In genomic region chr1:51998007-51998406, GRCh38 we compare ENCODE assay signal across 1 cellular context.
TF ChIP-seq lines count a peak whose summit lies in the region.

No MANE protein-coding gene starts in this region.

TF ChIP-seq in IMR-90, 13 proteins besides CTCF, POLR2A, EP300 and RAD21 (continued from another document):
- TF ChIP-seq SMC3 (IDR thresholded peaks at IDR 0.05; ENCODE audit: low read depth, low read length), result no peak
- TF ChIP-seq ELK1 (IDR thresholded peaks at IDR 0.05; ENCODE audit: borderline replicate concordance, low read depth, low read length), result no peak
- no peak for TF ChIP-seq BHLHE40 (IDR thresholded peaks at IDR 0.05; ENCODE audit: low read depth, low read length)
- no peak for TF ChIP-seq RCOR1 (IDR thresholded peaks at IDR 0.05; ENCODE audit: insufficient replicate concordance, low read length)
- no peak for TF ChIP-seq USF2 (IDR thresholded peaks at IDR 0.05; ENCODE audit: low read depth, low read length)
- no peak for TF ChIP-seq CHD1 (IDR thresholded peaks at IDR 0.05; ENCODE audit: low read depth, low read length)
- TF ChIP-seq MXI1 (IDR thresholded peaks at IDR 0.05; ENCODE audit: borderline replicate concordance, low read depth, low read length), result no peak
- no peak for TF ChIP-seq CEBPB (IDR thresholded peaks at IDR 0.05; ENCODE audit: low read depth, low read length)
- TF ChIP-seq RFX5 (IDR thresholded peaks at IDR 0.05; ENCODE audit: low read depth, low read length), result no peak
- no peak for TF ChIP-seq NFE2L2 (IDR thresholded peaks at IDR 0.05; ENCODE audit: low read depth, low read length)
- no peak for TF ChIP-seq MAFK (IDR thresholded peaks at IDR 0.05; ENCODE audit: low read depth, low read length)
